17 cellular contexts compared by ENCODE assay signal in the genomic region with DNA sequence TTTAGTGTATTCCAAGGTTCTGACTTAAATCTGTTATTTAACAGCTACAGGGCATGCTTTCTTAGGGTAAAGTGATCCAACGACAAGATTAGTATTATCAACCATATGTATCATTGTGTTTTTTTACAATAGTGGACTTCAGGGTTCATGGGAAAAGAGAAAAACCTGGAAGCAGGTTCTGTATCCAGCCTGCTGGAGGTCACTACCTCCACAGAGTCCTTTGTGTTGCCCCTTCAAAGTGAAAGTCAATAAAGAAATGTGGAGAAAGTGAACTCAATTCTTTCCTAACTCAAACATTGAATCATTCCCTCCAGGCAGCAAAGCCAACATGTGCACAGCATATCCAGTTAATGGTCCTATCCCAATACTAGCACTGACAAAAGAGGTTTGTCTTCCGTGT. TPM values are rescaled to one million over a fixed set of nuclear protein-coding genes. Genes with fewer than 3 reads are reported as not detected.
DNase-seq lines count a peak whose midpoint lies in the region; ATAC-seq and TF ChIP-seq lines count a peak whose summit lies in the region.
"Had no signal": no experiment of that assay in that cellular context is flagged by ENCODE, and none has a peak within 500 bp of the region (broad histone marks: within the 10 kb centered on the region; RNA-seq: fewer than 3 reads in every experiment).

No MANE protein-coding gene starts in this region.

- no peaks in the 10 kb centered on the region for H3K9me2 ChIP-seq in SK-N-SH

- ATAC-seq in left ventricle myocardium superior (peak; percentile 52), HG03025 (IDR thresholded peaks at IDR 0.05; ENCODE audit: low FRiP score, unreplicated experiment) (no peak), HG02678 (IDR thresholded peaks at IDR 0.05; ENCODE audit: unreplicated experiment) (no peak), HG03196 (IDR thresholded peaks at IDR 0.05; ENCODE audit: unreplicated experiment) (no peak)
- ATAC-seq: stimulated activated naive B cell treated with anti-CD40 and anti-IgM and Interleukin-4, amounts not matched to agents 10 μg/mL and 1 μg/mL and 100 μg/mL, for 72 hours had no signal

- no peaks in the 10 kb centered on the region for H4K20me1 ChIP-seq in SK-N-SH (ENCODE audit: insufficient read depth)

- no TSS peak for BruUV-seq in Caco-2 (replicated peaks; lab: Mats Ljungman, UMichigan)

- H3K9ac ChIP-seq in SK-N-SH: no peak overlapping the region
- no peak overlapping the region for H3K9ac ChIP-seq in skeletal muscle satellite cell (ENCODE audit: low read depth, low read length)

- H3K36me3 Mint-ChIP-seq in Caco-2 (ENCODE audit: insufficient read depth, unreplicated experiment): no peaks in the 10 kb centered on the region
- H3K36me3 Mint-ChIP-seq: brain; stimulated activated naive B cell treated with anti-CD40 and anti-IgM and Interleukin-4, amounts not matched to agents 10 μg/mL and 1 μg/mL and 100 μg/mL, for 72 hours had no signal

- 18% methylated on average over 2 of the region's 2 CpGs for WGBS in SK-N-SH (ENCODE audit: low lambda C conversion rate)

- no peaks in the 10 kb centered on the region for H3K9me3 ChIP-seq in SK-N-SH
- no peaks in the 10 kb centered on the region for H3K9me3 ChIP-seq in skeletal muscle satellite cell (replicated peaks; ENCODE audit: low read length)
- no peaks in the 10 kb centered on the region; the same call in 1 of the 2 replicates for H3K9me3 ChIP-seq in Caco-2

- TF ChIP-seq RAD21 in SK-N-SH (IDR thresholded peaks at IDR 0.05; ENCODE audit: low read length): 0 out of 2 replicates have a peak, but pooled peaks have one; percentile 28

- POLR2A ChIA-PET in SK-N-SH (lab: Yijun Ruan, JAX) (interaction anchor here (1.0 kb wide), 1 partner anchor 220 kb away, joined by 3 read pairs; no protein-coding TSS in a partner anchor), Caco-2 (lab: Charles Lee) (no interaction called here)

- H2AFZ ChIP-seq in SK-N-SH (ENCODE audit: low read depth): peak overlapping the region; percentile 43; the same call in 1 of the 2 replicates

- H3K27me3 Mint-ChIP-seq in Caco-2 (ENCODE audit: insufficient read depth, unreplicated experiment): peaks cover 8% of the 10 kb centered on the region
- H3K27me3 Mint-ChIP-seq: brain; CD4-positive, alpha-beta T cell; stimulated activated naive B cell treated with anti-CD40 and anti-IgM and Interleukin-4, amounts not matched to agents 10 μg/mL and 1 μg/mL and 100 μg/mL, for 72 hours had no signal

- H3K4me3 ChIP-seq in SK-N-SH (ENCODE audit: low read depth in 2 of 2, low read length in 1 of 2) (no peak overlapping the region), skeletal muscle satellite cell (ENCODE audit: low read length) (no peak overlapping the region), Caco-2 (ENCODE audit: low read depth, low read length) (no peak overlapping the region)

- H3K4me1 ChIP-seq in SK-N-SH (ENCODE audit: control insufficient read depth in 1 of 2, insufficient read depth in 2 of 2, low read depth in 1 of 2, low read length in 1 of 2) (peaks cover 0 to 20% of the 10 kb centered on the region in 2 experiments; a peak in 2 of 4 replicates), skeletal muscle satellite cell (ENCODE audit: control insufficient read depth, insufficient read depth, low read length) (no peaks in the 10 kb centered on the region), Caco-2 (no peaks in the 10 kb centered on the region; the same call in 1 of the 2 replicates)

- DNase-seq in GM04504 (ENCODE audit: low read depth) (peak; percentile 46), SK-N-SH (peak; percentile 35), left ventricle myocardium superior (no peak), Caco-2 (no peak)
- DNase-seq: activated CD4-positive, alpha-beta memory T cell treated with anti-CD3 and anti-CD28 coated beads, Interleukin-2, amount 10 ng/mL, durations not matched to agents 7 days and 5 days; activated effector memory CD4-positive, alpha-beta T cell treated with anti-CD3 and anti-CD28 coated beads, Interleukin-2, amount 50 U/mL, for 16 hours; CD4-positive, alpha-beta T cell; midbrain; NCI-H524; stimulated activated CD4-positive, alpha-beta T cell treated with anti-CD3 and anti-CD28 coated beads, Interleukin-4, amount 100 ng/mL, for 24 hours; stimulated activated naive B cell treated with anti-CD40 and anti-IgM and Interleukin-4, amounts not matched to agents 10 μg/mL and 1 μg/mL and 100 μg/mL, for 72 hours had no signal

- H3K36me3 ChIP-seq in SK-N-SH (replicated peaks in 1 of 2; ENCODE audit: control insufficient read depth in 1 of 2, insufficient read depth in 2 of 2, low read length in 1 of 2) (no peaks in the 10 kb centered on the region), skeletal muscle satellite cell (ENCODE audit: insufficient read depth, low read length) (no peaks in the 10 kb centered on the region), Caco-2 (ENCODE audit: control insufficient read depth, insufficient read depth, low read length) (no peaks in the 10 kb centered on the region)

- peak overlapping the region in 1 of 2 experiments; percentile 85; a peak in 2 of 4 replicates for H3K27ac ChIP-seq in SK-N-SH (ENCODE audit: low read depth in 2 of 2, low read length in 1 of 2)
- H3K27ac ChIP-seq: RWPE1 had no signal

- H3K4me2 ChIP-seq in SK-N-SH (0 out of 2 replicates have a peak overlapping the region, but pooled peaks have one; percentile 29), skeletal muscle satellite cell (ENCODE audit: low read length) (peak overlapping the region; percentile 8)

- no peaks in the 10 kb centered on the region for H3K4me1 Mint-ChIP-seq in Caco-2 (ENCODE audit: low read depth, unreplicated experiment)
- H3K4me1 Mint-ChIP-seq: stimulated activated naive B cell treated with anti-CD40 and anti-IgM and Interleukin-4, amounts not matched to agents 10 μg/mL and 1 μg/mL and 100 μg/mL, for 72 hours had no signal

- no peak overlapping the region for H3K27ac Mint-ChIP-seq in Caco-2 (ENCODE audit: unreplicated experiment)
- H3K27ac Mint-ChIP-seq: activated CD4-positive, alpha-beta memory T cell treated with anti-CD3 and anti-CD28 coated beads, Interleukin-2, amount 10 ng/mL, durations not matched to agents 7 days and 5 days; CD4-positive, alpha-beta T cell; stimulated activated naive B cell treated with anti-CD40 and anti-IgM and Interleukin-4, amounts not matched to agents 10 μg/mL and 1 μg/mL and 100 μg/mL, for 72 hours had no signal

- no peak overlapping the region for H3K4me3 Mint-ChIP-seq in Caco-2 (ENCODE audit: unreplicated experiment)
- H3K4me3 Mint-ChIP-seq: activated CD4-positive, alpha-beta memory T cell treated with anti-CD3 and anti-CD28 coated beads, Interleukin-2, amount 10 ng/mL, durations not matched to agents 7 days and 5 days; CD4-positive, alpha-beta T cell; stimulated activated naive B cell treated with anti-CD40 and anti-IgM and Interleukin-4, amounts not matched to agents 10 μg/mL and 1 μg/mL and 100 μg/mL, for 72 hours had no signal

- peak in 1 of 2 experiments; percentile 95; a peak in 1 of 4 replicates for TF ChIP-seq EP300 in SK-N-SH (IDR thresholded peaks at IDR 0.05; ENCODE audit: borderline replicate concordance in 1 of 2, low read depth in 1 of 2, low read length in 1 of 2)

- intact Hi-C loops in left ventricle myocardium superior (cut with micrococcal nuclease) (no loop called here), Caco-2 (cut with micrococcal nuclease; ENCODE audit: unreplicated experiment) (no loop called here)

- H3K27me3 ChIP-seq in SK-N-SH (ENCODE audit: insufficient read depth) (no peaks in the 10 kb centered on the region), skeletal muscle satellite cell (ENCODE audit: control insufficient read depth, insufficient read depth, low read length) (no peaks in the 10 kb centered on the region), Caco-2 (replicated peaks; ENCODE audit: control insufficient read depth, insufficient read depth, low read length) (no peaks in the 10 kb centered on the region)

- H3K9me3 Mint-ChIP-seq in Caco-2 (ENCODE audit: unreplicated experiment): no peaks in the 10 kb centered on the region
- H3K9me3 Mint-ChIP-seq: activated CD4-positive, alpha-beta memory T cell treated with anti-CD3 and anti-CD28 coated beads, Interleukin-2, amount 10 ng/mL, durations not matched to agents 7 days and 5 days; brain; CD4-positive, alpha-beta T cell; stimulated activated naive B cell treated with anti-CD40 and anti-IgM and Interleukin-4, amounts not matched to agents 10 μg/mL and 1 μg/mL and 100 μg/mL, for 72 hours had no signal

- TF ChIP-seq CTCF in SK-N-SH (IDR thresholded peaks at IDR 0.05) (no peak), Caco-2 (IDR thresholded peaks at IDR 0.05; ENCODE audit: insufficient read depth in 1 of 2, low read depth in 1 of 2, low read length in 1 of 2, severe bottlenecking in 1 of 2, unreplicated experiment in 1 of 2) (no peak)

- no peaks in the 10 kb centered on the region for H3F3A ChIP-seq in SK-N-SH (replicated peaks; ENCODE audit: insufficient read depth)

- CTCF ChIA-PET in SK-N-SH (lab: Yijun Ruan, JAX) (interaction anchor here (0.7 to 1.2 kb wide), 3 partner anchors 26 to 431 kb away, joined by 3 read pairs; no protein-coding TSS in a partner anchor), Caco-2 (lab: Charles Lee) (no interaction called here)

- H3K79me2 ChIP-seq in SK-N-SH (ENCODE audit: insufficient read depth): no peaks in the 10 kb centered on the region

TF ChIP-seq in SK-N-SH, 30 proteins besides CTCF, POLR2A, EP300 and RAD21:
- TF ChIP-seq FOXJ3 (CRISPR knock-in tag; IDR thresholded peaks at IDR 0.05) (peak; percentile 80), MXI1 (IDR thresholded peaks at IDR 0.05; ENCODE audit: low read depth, low read length) (0 out of 2 replicates have a peak, but pooled peaks have one; percentile 37), RCOR1 (IDR thresholded peaks at IDR 0.05; ENCODE audit: low read length) (peak; percentile 93), GATA2 (CRISPR knock-in tag; IDR thresholded peaks at IDR 0.05) (peak; percentile 95), SIN3A (IDR thresholded peaks at IDR 0.05; ENCODE audit: borderline replicate concordance, low read depth, low read length) (no peak), CHD2 (IDR thresholded peaks at IDR 0.05; ENCODE audit: low read length, partially characterized antibody) (peak; percentile 36)

RNA-seq across cellular contexts. Expression of a gene that starts 45.4 kb away (rescaled TPM):
- 0.23 and 0.25 TPM in 2 replicates for polyA plus RNA-seq in SK-N-SH (2012; rRNA removed)
- 0.47 and 0.51 TPM in 2 replicates for polyA plus RNA-seq in SK-N-SH (2012; cell fraction: cytosol; rRNA removed)
- 0.05 and 0.17 TPM in 2 replicates for polyA plus RNA-seq in SK-N-SH (2012; cell fraction: nucleus; rRNA removed)
- total RNA-seq in left ventricle myocardium superior: 34.6 TPM
- total RNA-seq in skeletal muscle satellite cell (2012; rRNA removed): 15.2 and 55.9 TPM in 2 replicates
- 0.18 TPM in 1 of 2 replicates, not detected in the other for total RNA-seq in Caco-2 (2022)
- total RNA-seq: activated CD4-positive, alpha-beta memory T cell treated with anti-CD3 and anti-CD28 coated beads, Interleukin-2, amount 10 ng/mL, durations not matched to agents 7 days and 5 days; CD4-positive, alpha-beta T cell had no signal

Comparison
In these comparisons a context has a peak if more than half of its experiments do, and no peak if none do; other contexts are left out.
1. DNase-seq: peak in GM04504 (single experiment) and SK-N-SH (single experiment); none in left ventricle myocardium superior (single experiment) and Caco-2 (0 of 2).
2. RNA of a gene that starts 45.4 kb away (total RNA-seq): 34.6 TPM in left ventricle myocardium superior (single experiment); 0.18 TPM in Caco-2; every median in the first group is over 10 times any median in the second.